Comparison of ENCODE assay signal across 8 cellular contexts in genomic region chr3:12288466-12289129, GRCh38. TPM values are rescaled to one million over a fixed set of nuclear protein-coding genes. Genes with fewer than 3 reads are reported as not detected.
DNase-seq lines count a peak whose midpoint lies in the region; ATAC-seq, FAIRE-seq and TF ChIP-seq lines count a peak whose summit lies in the region.

TSS of gene PPARG (plus strand) at chr3:12289070. CDS start at chr3:12379712, 90,642 bp downstream.

- H3K27ac ChIP-seq in dorsolateral prefrontal cortex: peak within 1 kb of the TSS in 12 of 59 donors; percentile 11 to 68 (median 29)
- H3K27ac ChIP-seq in lung (ENCODE audit: low read depth in 1 of 2, low read length in 1 of 2): peak within 1 kb of the TSS; percentile 72 to 79
- peak within 1 kb of the TSS; percentile 60 to 92 (median 74) for H3K27ac ChIP-seq in thyroid gland

- ATAC-seq in lung (ENCODE audit: insufficient read depth, low FRiP score) (peak; percentile 63), GM19351 (IDR thresholded peaks at IDR 0.05; ENCODE audit: unreplicated experiment) (no peak)

- H3K27me3 ChIP-seq in MG63 (no peaks in the 10 kb centered on the region), dorsolateral prefrontal cortex (peaks cover 0 to 44% (median 8%) of the 10 kb centered on the region in 45 donors), lung (ENCODE audit: control insufficient read depth, insufficient read depth) (no peaks in the 10 kb centered on the region), thyroid gland (no peaks in the 10 kb centered on the region)

- intact Hi-C loops in dorsolateral prefrontal cortex (cut with DNase I) (no loop called here), thyroid gland (cut with DNase I) (loop anchor here (10.0 kb wide), 1 partner anchor 114 kb away; no protein-coding TSS in a partner anchor)

- WGBS in lung, 2 donors: 1 to 2% methylated on average over 37 to 50 of the region's 50 CpGs
- WGBS in thyroid gland, 2 donors: 2% methylated on average over 16 to 27 of the region's 50 CpGs

- no peaks in the 10 kb centered on the region for H3K36me3 ChIP-seq in MG63
- H3K36me3 ChIP-seq in lung (ENCODE audit: control insufficient read depth in 2 of 2, insufficient read depth in 2 of 2, low read length in 2 of 2): no peaks in the 10 kb centered on the region
- no peaks in the 10 kb centered on the region for H3K36me3 ChIP-seq in thyroid gland

- DNase-seq in GM03348 (ENCODE audit: low spot score) (peak; percentile 52), MG63 (no peak), dorsolateral prefrontal cortex (peak in 1 of 10 donors; percentile 47), lung (ENCODE audit: low spot score) (no peak), thyroid gland (peak; percentile 37 to 47), HTR-8/SVneo (ENCODE audit: insufficient read length, low spot score) (no peak), NCI-H345 treated with DMSO at 0.1 percent for 48 hours (lab: John Stamatoyannopoulos, UW; ENCODE audit: unreplicated experiment) (no peak)

- H3K4me1 ChIP-seq in lung (ENCODE audit: control insufficient read depth in 2 of 2, insufficient read depth in 2 of 2, low read length in 2 of 2): peaks cover 0 to 8% of the 10 kb centered on the region in 2 donors
- H3K4me1 ChIP-seq in thyroid gland: peaks cover 0 to 5% of the 10 kb centered on the region in 2 donors

- no peak for FAIRE-seq in HTR-8/SVneo (lab: Jason Lieb, UNC)

- peak in 1 of 2 donors; percentile 64 for TF ChIP-seq POLR2A in thyroid gland (IDR thresholded peaks at IDR 0.05)

- no peak for TF ChIP-seq CTCF in dorsolateral prefrontal cortex (IDR thresholded peaks at IDR 0.05 in 54 of 56, conservative IDR thresholded peaks at IDR 0.05 in 2 of 56; ENCODE audit: low read depth in 1 of 56, partially characterized antibody in 56 of 56)
- no peak for TF ChIP-seq CTCF in lung (IDR thresholded peaks at IDR 0.05; ENCODE audit: control extremely low read depth, extremely low read depth)
- no peak for TF ChIP-seq CTCF in thyroid gland (IDR thresholded peaks at IDR 0.05)

- H3K4me3 ChIP-seq in MG63 (peak within 1 kb of the TSS; percentile 56), dorsolateral prefrontal cortex (peak within 1 kb of the TSS; percentile 32 to 79 (median 66)), lung (peak within 1 kb of the TSS; percentile 67), thyroid gland (replicated peaks in 1 of 3) (peak within 1 kb of the TSS; percentile 57 to 97 (median 81))

- H3K9me3 ChIP-seq in MG63: no peaks in the 10 kb centered on the region
- peaks cover 0 to 5% of the 10 kb centered on the region in 2 donors for H3K9me3 ChIP-seq in lung (ENCODE audit: control insufficient read depth in 2 of 2, insufficient read depth in 1 of 2, low read length in 1 of 2)
- no peaks in the 10 kb centered on the region for H3K9me3 ChIP-seq in thyroid gland

RNA-seq across cellular contexts. Expression of gene PPARG, which starts in this region (rescaled TPM):
- 7.2 and 12.6 TPM in 2 replicates for total RNA-seq in MG63 (2014; rRNA removed; shearing (Covaris generic); ENCODE audit: low replicate concordance)
- 10 to 100 TPM in 46 of 120 experiments, 1 to 10 TPM in 74; 3.3 to 16.9 (median 9.3) TPM for total RNA-seq in dorsolateral prefrontal cortex
- total RNA-seq in lung: 10 to 100 TPM in 1 of 2 donors, 1 to 10 TPM in 1; 8.3 to 41.4 TPM
- 10 to 100 TPM; 21.4 to 31.1 TPM for polyA plus RNA-seq in lung
- total RNA-seq in thyroid gland: 10 to 100 TPM; 20.0 to 27.3 (median 23.7) TPM

Comparison
In these comparisons a context has a peak if more than half of its experiments do, and no peak if none do; other contexts are left out.
1. DNase-seq: peak in GM03348 (single experiment) and thyroid gland (2 of 2); none in MG63 (single experiment), lung (single experiment), HTR-8/SVneo (single experiment) and NCI-H345 treated with DMSO at 0.1 percent for 48 hours (single experiment).
2. Peak in every context shown above with its lines, with median percentiles within 50 percentile points of each other: H3K4me3 ChIP-seq.